ENCODE assay signal across 7 cellular contexts in the genomic region with DNA sequence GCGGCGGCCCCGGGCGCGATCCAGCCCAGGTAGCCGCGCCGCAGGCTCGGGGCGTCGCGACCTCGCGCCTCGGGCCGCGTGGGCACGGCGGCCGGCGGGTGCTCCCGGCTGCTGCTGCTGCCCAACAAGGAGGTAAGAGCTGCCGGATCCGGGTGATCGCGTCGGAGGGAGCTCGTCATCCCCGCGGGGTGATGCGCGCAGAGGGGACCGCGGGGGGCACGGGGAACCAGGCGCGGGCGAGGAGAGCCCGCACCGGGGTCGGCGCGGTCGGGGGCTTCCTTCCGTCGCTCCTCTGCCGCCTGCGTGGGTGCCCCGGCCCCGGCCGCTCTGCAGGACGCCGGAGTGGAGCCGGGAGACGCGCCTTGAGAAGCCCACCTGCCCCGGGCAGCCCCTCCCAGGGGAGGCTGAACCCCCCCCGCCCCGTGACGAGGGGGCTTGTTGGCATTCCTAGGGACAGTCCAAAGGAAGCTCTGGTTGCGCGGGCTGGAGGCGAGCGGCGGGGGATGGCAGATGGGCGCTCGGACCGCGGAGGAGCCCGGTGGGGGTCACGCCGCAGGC.
DNase-seq lines count a peak whose midpoint lies in the region; ATAC-seq and TF ChIP-seq lines count a peak whose summit lies in the region.

No MANE protein-coding gene starts in this region.

- TF ChIP-seq CTCF in fibroblast of the aortic adventitia (IDR thresholded peaks at IDR 0.05; ENCODE audit: insufficient read depth, low read length) (no peak), parathyroid adenoma (IDR thresholded peaks at IDR 0.05) (no peak)

- peaks cover 2% of the 10 kb centered on the region for H3K27me3 Mint-ChIP-seq in activated CD4-positive, alpha-beta memory T cell treated with anti-CD3 and anti-CD28 coated beads for 36 hours

- H3K36me3 Mint-ChIP-seq in activated CD4-positive, alpha-beta memory T cell treated with anti-CD3 and anti-CD28 coated beads for 36 hours: no peaks in the 10 kb centered on the region

- no peaks in the 10 kb centered on the region for H3K27me3 ChIP-seq in parathyroid adenoma (ENCODE audit: control insufficient read depth, insufficient read depth, low read length)

- H3K4me1 ChIP-seq in parathyroid adenoma: peaks cover 9% of the 10 kb centered on the region

- peaks cover 3% of the 10 kb centered on the region for H3K79me2 ChIP-seq in parathyroid adenoma

- H3K27ac ChIP-seq in parathyroid adenoma: peak overlapping the region; percentile 79

- no peak for DNase-seq in activated CD4-positive, alpha-beta memory T cell treated with anti-CD3 and anti-CD28 coated beads for 36 hours
- DNase-seq in fibroblast of the aortic adventitia (ENCODE audit: low read depth) (no peak), Ammon's horn (ENCODE audit: low spot score) (no peak)
- no peak for DNase-seq in NK-92 treated with Interleukin-12 subunit alpha and Interleukin-12 subunit beta, amount 100 ng/mL, for 24 hours (lab: John Stamatoyannopoulos, UW)

- peak overlapping the region; percentile 85 for H3K9ac ChIP-seq in parathyroid adenoma

- intact Hi-C loops in activated CD4-positive, alpha-beta memory T cell treated with anti-CD3 and anti-CD28 coated beads for 36 hours (cut with micrococcal nuclease): loop anchor here (10.0 kb wide), 1 partner anchor 565 kb away; no protein-coding TSS in a partner anchor

- ATAC-seq in GM19328 (IDR thresholded peaks at IDR 0.05; ENCODE audit: unreplicated experiment) (peak; percentile 16), HG03108 (IDR thresholded peaks at IDR 0.05; ENCODE audit: unreplicated experiment) (peak; percentile 2)

- no peaks in the 10 kb centered on the region for H3K9me3 Mint-ChIP-seq in activated CD4-positive, alpha-beta memory T cell treated with anti-CD3 and anti-CD28 coated beads for 36 hours

- H3K9me3 ChIP-seq in parathyroid adenoma (ENCODE audit: control insufficient read depth, low read length): no peaks in the 10 kb centered on the region

- no peaks in the 10 kb centered on the region for H3K36me3 ChIP-seq in parathyroid adenoma (ENCODE audit: control insufficient read depth, insufficient read depth, low read length)

- CTCF ChIA-PET in activated CD4-positive, alpha-beta memory T cell treated with anti-CD3 and anti-CD28 coated beads for 36 hours (lab: Charles Lee): interaction anchor here (0.6 to 7.1 kb wide), 15 partner anchors 18 to 331 kb away, joined by 3 to 111 read pairs (median 6); partner anchors contain the start of gene MGAT5

- peak overlapping the region; percentile 93 for H2AFZ ChIP-seq in parathyroid adenoma

- POLR2A ChIA-PET in activated CD4-positive, alpha-beta memory T cell treated with anti-CD3 and anti-CD28 coated beads for 36 hours (lab: Charles Lee): interaction anchor here (0.8 to 4.3 kb wide), 10 partner anchors 49 to 291 kb away, joined by 3 to 21 read pairs (median 4); no protein-coding TSS in a partner anchor

- H3K4me3 ChIP-seq in fibroblast of the aortic adventitia (ENCODE audit: low read depth, low read length) (peak overlapping the region; percentile 75), parathyroid adenoma (ENCODE audit: low read depth, low read length) (peak overlapping the region; percentile 67)

- H3K4me2 ChIP-seq in parathyroid adenoma (ENCODE audit: low read length): peak overlapping the region; percentile 98

- no peak overlapping the region for H3K27ac Mint-ChIP-seq in activated CD4-positive, alpha-beta memory T cell treated with anti-CD3 and anti-CD28 coated beads for 36 hours

- peaks cover 51% of the 10 kb centered on the region for H3K4me1 Mint-ChIP-seq in activated CD4-positive, alpha-beta memory T cell treated with anti-CD3 and anti-CD28 coated beads for 36 hours (ENCODE audit: low read depth)

- H3K4me3 Mint-ChIP-seq in activated CD4-positive, alpha-beta memory T cell treated with anti-CD3 and anti-CD28 coated beads for 36 hours: peak overlapping the region; percentile 75
